16 cellular contexts compared by ENCODE assay signal in genomic region chr19:21697171-21697570, GRCh38.
"Had no signal": no experiment of that assay in that cellular context is flagged by ENCODE, and none has a peak within 500 bp of the region (broad histone marks: within the 10 kb centered on the region; RNA-seq: fewer than 3 reads in every experiment).

No MANE protein-coding gene starts in this region.

- H3K4me1 ChIP-seq: tibial artery, vagina had no signal

- H3K36me3 Mint-ChIP-seq: activated naive CD4-positive, alpha-beta T cell treated with anti-CD3 and anti-CD28 coated beads, Interleukin-2, amount 10 ng/mL, durations not matched to agents 7 days and 5 days had no signal

- H3K9me3 Mint-ChIP-seq: activated naive CD4-positive, alpha-beta T cell treated with anti-CD3 and anti-CD28 coated beads, Interleukin-2, amount 10 ng/mL, durations not matched to agents 7 days and 5 days; activated T-cell treated with anti-CD3 and anti-CD28 coated beads, Interleukin-2, amount 50 U/mL, for 4 hours had no signal

- DNase-seq: activated CD4-positive, alpha-beta T cell treated with anti-CD3 and anti-CD28 coated beads, Interleukin-2, amount 50 U/mL, for 1 hour; activated CD8-positive, alpha-beta memory T cell treated with anti-CD3 and anti-CD28 coated beads, Interleukin-2, amount 50 U/mL, for 4 hours; activated naive CD4-positive, alpha-beta T cell treated with anti-CD3 and anti-CD28 coated beads, Interleukin-2, amount 10 ng/mL, durations not matched to agents 7 days and 5 days; activated T-cell treated with anti-CD3 and anti-CD28 coated beads, Interleukin-2, amount 50 U/mL, for 4 hours; aorta; effector CD4-positive, alpha-beta T cell; left colon; midbrain; stimulated activated naive CD8-positive, alpha-beta T cell treated with anti-CD3 and anti-CD28 coated beads, Interleukin-15, Interleukin-2, amounts not matched to agents 100 U/mL and 50 U/mL, for 24 hours; substantia nigra; T1000; tibial artery had no signal

- H3K4me1 Mint-ChIP-seq: activated naive CD4-positive, alpha-beta T cell treated with anti-CD3 and anti-CD28 coated beads, Interleukin-2, amount 10 ng/mL, durations not matched to agents 7 days and 5 days had no signal

- H3K27me3 ChIP-seq: tibial artery, vagina had no signal

- H3K27me3 Mint-ChIP-seq: activated naive CD4-positive, alpha-beta T cell treated with anti-CD3 and anti-CD28 coated beads, Interleukin-2, amount 10 ng/mL, durations not matched to agents 7 days and 5 days had no signal

- H3K36me3 ChIP-seq: tibial artery, vagina had no signal

- H3K27ac ChIP-seq: skin epidermis, tibial artery, vagina had no signal

- ATAC-seq: activated T-cell treated with anti-CD3 and anti-CD28 coated beads, Interleukin-2, amount 50 U/mL, for 4 hours; left colon; right cardiac atrium; stimulated activated naive CD8-positive, alpha-beta T cell treated with anti-CD3 and anti-CD28 coated beads, Interleukin-15, Interleukin-2, amounts not matched to agents 100 U/mL and 50 U/mL, for 24 hours had no signal

- H3K4me3 ChIP-seq: skin epidermis, tibial artery, vagina had no signal

- H3K4me3 Mint-ChIP-seq: activated naive CD4-positive, alpha-beta T cell treated with anti-CD3 and anti-CD28 coated beads, Interleukin-2, amount 10 ng/mL, durations not matched to agents 7 days and 5 days; activated T-cell treated with anti-CD3 and anti-CD28 coated beads, Interleukin-2, amount 50 U/mL, for 4 hours; nephron had no signal

- H3K9me3 ChIP-seq: tibial artery, vagina had no signal

- H3K27ac Mint-ChIP-seq: activated naive CD4-positive, alpha-beta T cell treated with anti-CD3 and anti-CD28 coated beads, Interleukin-2, amount 10 ng/mL, durations not matched to agents 7 days and 5 days; nephron had no signal
